Comparison of ENCODE assay signal across 21 cellular contexts in the genomic region with DNA sequence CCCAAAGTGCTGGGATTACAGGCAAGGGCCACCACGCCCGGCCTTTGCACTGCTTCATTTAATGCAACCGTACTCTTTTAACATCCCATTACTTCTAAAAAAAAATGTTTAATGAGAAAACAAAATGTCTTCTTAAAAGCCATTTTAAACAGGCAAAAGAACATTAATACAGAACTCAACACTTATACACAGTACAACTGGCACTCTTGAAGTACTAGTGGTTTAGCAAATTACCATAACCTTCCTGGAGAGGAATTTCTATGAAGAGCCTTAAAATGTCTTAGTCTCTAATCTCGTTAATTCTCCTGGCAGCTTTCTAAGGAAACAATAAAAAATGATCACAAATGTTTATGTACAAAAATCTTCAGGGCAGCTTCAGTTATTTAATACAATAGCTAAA. TPM values are rescaled to one million over a fixed set of nuclear protein-coding genes. Genes with fewer than 3 reads are reported as not detected.
DNase-seq lines count a peak whose midpoint lies in the region; ATAC-seq, FAIRE-seq and TF ChIP-seq lines count a peak whose summit lies in the region.
"Had no signal": no experiment of that assay in that cellular context is flagged by ENCODE, and none has a peak within 500 bp of the region (broad histone marks: within the 10 kb centered on the region; RNA-seq: fewer than 3 reads in every experiment).

No MANE protein-coding gene starts in this region.

- H3K9ac ChIP-seq in astrocyte (ENCODE audit: low read length): no peak overlapping the region
- no peak overlapping the region for H3K9ac ChIP-seq in Karpas-422 (ENCODE audit: low read length)
- H3K9ac ChIP-seq: BLaER1 treated with 17β-estradiol and CSF1 and Interleukin-3, amounts not matched to agents 10 nM and 100 nM; GM23248 had no signal

- H2AFZ ChIP-seq in astrocyte (ENCODE audit: low read depth, low read length) (no peak overlapping the region), Karpas-422 (ENCODE audit: low read length) (no peak overlapping the region)
- H2AFZ ChIP-seq: GM23248 had no signal

- no peak for FAIRE-seq in astrocyte (lab: Jason Lieb, UNC)
- FAIRE-seq: D721Med, G401.6, GM12891 had no signal

- H3K9me3 Mint-ChIP-seq in activated T-cell treated with anti-CD3 and anti-CD28 coated beads, Interleukin-2, amount 50 U/mL, for 72 hours: no peaks in the 10 kb centered on the region
- H3K9me3 Mint-ChIP-seq in activated T-cell treated with anti-CD3 and anti-CD28 coated beads, Interleukin-2, amount 50 U/mL, for 4 hours: no peaks in the 10 kb centered on the region
- H3K9me3 Mint-ChIP-seq in astrocyte (ENCODE audit: unreplicated experiment): no peaks in the 10 kb centered on the region
- H3K9me3 Mint-ChIP-seq: CD8-positive, alpha-beta T cell; IgD-negative memory B cell had no signal

- POLR2A ChIA-PET in HEK293 (lab: Yijun Ruan, JAX): no interaction called here

- no peak for TF ChIP-seq POLR2A in upper lobe of left lung (IDR thresholded peaks at IDR 0.05)

- peak overlapping the region; percentile 46 for H3K27ac Mint-ChIP-seq in activated T-cell treated with anti-CD3 and anti-CD28 coated beads, Interleukin-2, amount 50 U/mL, for 72 hours
- peak overlapping the region; percentile 18 for H3K27ac Mint-ChIP-seq in astrocyte (ENCODE audit: unreplicated experiment)
- H3K27ac Mint-ChIP-seq: IgD-negative memory B cell had no signal

- H3K27me3 Mint-ChIP-seq in activated T-cell treated with anti-CD3 and anti-CD28 coated beads, Interleukin-2, amount 50 U/mL, for 72 hours (ENCODE audit: low read depth): no peaks in the 10 kb centered on the region
- H3K27me3 Mint-ChIP-seq in activated T-cell treated with anti-CD3 and anti-CD28 coated beads, Interleukin-2, amount 50 U/mL, for 4 hours (ENCODE audit: low read depth): no peaks in the 10 kb centered on the region
- no peaks in the 10 kb centered on the region for H3K27me3 Mint-ChIP-seq in astrocyte (ENCODE audit: low read depth, unreplicated experiment)
- H3K27me3 Mint-ChIP-seq: IgD-negative memory B cell had no signal

- H3K4me3 ChIP-seq in HEK293 (ENCODE audit: low read depth, low read length): no peak overlapping the region
- H3K4me3 ChIP-seq in astrocyte (ENCODE audit: insufficient read depth, low read depth, low read length): no peak overlapping the region
- H3K4me3 ChIP-seq in Karpas-422 (ENCODE audit: low read length): no peak overlapping the region
- no peak overlapping the region for H3K4me3 ChIP-seq in upper lobe of left lung
- H3K4me3 ChIP-seq: BLaER1 treated with 17β-estradiol and CSF1 and Interleukin-3, amounts not matched to agents 10 nM and 100 nM; GM23248 had no signal

- no peaks in the 10 kb centered on the region for H3K9me2 ChIP-seq in Karpas-422 (replicated peaks; ENCODE audit: insufficient read depth, low read length)

- no peak overlapping the region for H3K4me3 Mint-ChIP-seq in activated T-cell treated with anti-CD3 and anti-CD28 coated beads, Interleukin-2, amount 50 U/mL, for 72 hours
- no peak overlapping the region for H3K4me3 Mint-ChIP-seq in activated T-cell treated with anti-CD3 and anti-CD28 coated beads, Interleukin-2, amount 50 U/mL, for 4 hours
- H3K4me3 Mint-ChIP-seq in astrocyte (ENCODE audit: unreplicated experiment): no peak overlapping the region
- H3K4me3 Mint-ChIP-seq: CD8-positive, alpha-beta T cell had no signal

- H3K36me3 ChIP-seq in HEK293 (ENCODE audit: control insufficient read depth in 2 of 2, insufficient read depth in 1 of 2, low read length in 2 of 2): peaks cover 44 to 86% of the 10 kb centered on the region in 2 experiments
- H3K36me3 ChIP-seq in astrocyte (ENCODE audit: insufficient read depth, low read length): peaks cover 14% of the 10 kb centered on the region
- H3K36me3 ChIP-seq in Karpas-422 (ENCODE audit: insufficient read depth, low read length): peaks cover 36% of the 10 kb centered on the region
- H3K36me3 ChIP-seq in upper lobe of left lung: peaks cover 5 to 57% (median 19%) of the 10 kb centered on the region in 4 donors

- H4K20me1 ChIP-seq in astrocyte (ENCODE audit: insufficient read depth, low read length): peaks cover 56% of the 10 kb centered on the region
- H4K20me1 ChIP-seq in Karpas-422 (ENCODE audit: insufficient read depth, low read depth, low read length): peaks cover 15% of the 10 kb centered on the region

- peaks cover 99% of the 10 kb centered on the region for H3K79me2 ChIP-seq in astrocyte (ENCODE audit: insufficient read depth, low read length)
- peaks cover 98% of the 10 kb centered on the region for H3K79me2 ChIP-seq in Karpas-422 (ENCODE audit: low read length)

- TF ChIP-seq EP300 in upper lobe of left lung (IDR thresholded peaks at IDR 0.05): no peak

- 88 to 90% methylated on average over 4 of the region's 4 CpGs for WGBS in upper lobe of left lung, 2 donors

- H3K4me1 ChIP-seq in HEK293 (ENCODE audit: control insufficient read depth, insufficient read depth, low read length) (no peaks in the 10 kb centered on the region), astrocyte (ENCODE audit: insufficient read depth, low read length) (peaks cover 10% of the 10 kb centered on the region), Karpas-422 (ENCODE audit: low read length) (peaks cover 19% of the 10 kb centered on the region), upper lobe of left lung (peaks cover 10 to 35% (median 23%) of the 10 kb centered on the region in 4 donors)

- ATAC-seq in activated T-cell treated with anti-CD3 and anti-CD28 coated beads, Interleukin-2, amount 50 U/mL, for 72 hours (replicated peaks in 1 of 2): no peak
- ATAC-seq in activated T-cell treated with anti-CD3 and anti-CD28 coated beads, Interleukin-2, amount 50 U/mL, for 4 hours: no peak
- no peak for ATAC-seq in upper lobe of left lung (ENCODE audit: low FRiP score in 2 of 2)
- ATAC-seq: CD8-positive, alpha-beta T cell had no signal

- H3K27me3 ChIP-seq in astrocyte (ENCODE audit: insufficient read depth, low read length) (no peaks in the 10 kb centered on the region), Karpas-422 (ENCODE audit: low read length) (no peaks in the 10 kb centered on the region), upper lobe of left lung (no peaks in the 10 kb centered on the region)
- H3K27me3 ChIP-seq: BLaER1 treated with 17β-estradiol and CSF1 and Interleukin-3, amounts not matched to agents 10 nM and 100 nM had no signal

- CTCF ChIA-PET in HEK293 (lab: Yijun Ruan, JAX): no interaction called here

- peaks cover 62% of the 10 kb centered on the region for H3K4me1 Mint-ChIP-seq in activated T-cell treated with anti-CD3 and anti-CD28 coated beads, Interleukin-2, amount 50 U/mL, for 72 hours (ENCODE audit: low read depth)
- H3K4me1 Mint-ChIP-seq in activated T-cell treated with anti-CD3 and anti-CD28 coated beads, Interleukin-2, amount 50 U/mL, for 4 hours (ENCODE audit: low read depth): peaks cover 51% of the 10 kb centered on the region
- peaks cover 22% of the 10 kb centered on the region for H3K4me1 Mint-ChIP-seq in astrocyte (ENCODE audit: low read depth, unreplicated experiment)

- no peak for DNase-seq in activated T-cell treated with anti-CD3 and anti-CD28 coated beads, Interleukin-2, amount 50 U/mL, for 72 hours
- DNase-seq in activated T-cell treated with anti-CD3 and anti-CD28 coated beads, Interleukin-2, amount 50 U/mL, for 4 hours: no peak
- DNase-seq in astrocyte (ENCODE audit: low read depth) (no peak), Karpas-422 (no peak), middle frontal gyrus (ENCODE audit: extremely low spot score, low spot score) (no peak), upper lobe of left lung (no peak)
- DNase-seq: 8988T; ACHN; CD8-positive, alpha-beta T cell; COR-L47; DMS153; DMS79 treated with DMSO at 0.1 percent for 48 hours; EL; GM23248; H7 had no signal

- H3K36me3 Mint-ChIP-seq in activated T-cell treated with anti-CD3 and anti-CD28 coated beads, Interleukin-2, amount 50 U/mL, for 72 hours (ENCODE audit: insufficient read depth in 2 of 2): peaks cover 6 to 26% of the 10 kb centered on the region in 2 donors
- peaks cover 30% of the 10 kb centered on the region for H3K36me3 Mint-ChIP-seq in activated T-cell treated with anti-CD3 and anti-CD28 coated beads, Interleukin-2, amount 50 U/mL, for 4 hours (ENCODE audit: insufficient read depth)
- H3K36me3 Mint-ChIP-seq in astrocyte (ENCODE audit: low read depth, unreplicated experiment): peaks cover 12% of the 10 kb centered on the region

- H3K27ac ChIP-seq in HEK293 (ENCODE audit: extremely low read depth, low read depth, low read length): no peak overlapping the region
- no peak overlapping the region for H3K27ac ChIP-seq in astrocyte (ENCODE audit: low read depth, low read length)
- H3K27ac ChIP-seq in Karpas-422 (ENCODE audit: low read length): no peak overlapping the region
- no peak overlapping the region for H3K27ac ChIP-seq in upper lobe of left lung
- H3K27ac ChIP-seq: BLaER1 treated with 17β-estradiol and CSF1 and Interleukin-3, amounts not matched to agents 10 nM and 100 nM; GM23248 had no signal

- TF ChIP-seq CTCF in HEK293 (tag by site-specific recombination; IDR thresholded peaks at IDR 0.05) (no peak), astrocyte (IDR thresholded peaks at IDR 0.05; ENCODE audit: insufficient read depth, low read depth, low read length) (no peak), upper lobe of left lung (IDR thresholded peaks at IDR 0.05) (no peak)

- H3K9me3 ChIP-seq in HEK293 (ENCODE audit: control insufficient read depth, insufficient read depth, low read depth, low read length) (no peaks in the 10 kb centered on the region), astrocyte (ENCODE audit: insufficient read depth, low read depth, low read length) (no peaks in the 10 kb centered on the region), Karpas-422 (ENCODE audit: low read length) (no peaks in the 10 kb centered on the region), upper lobe of left lung (no peaks in the 10 kb centered on the region)

- H3K4me2 ChIP-seq in astrocyte (ENCODE audit: low read length) (no peak overlapping the region), Karpas-422 (ENCODE audit: low read depth, low read length, poor library complexity, severe bottlenecking) (no peak overlapping the region)
- H3K4me2 ChIP-seq: BLaER1 treated with 17β-estradiol and CSF1 and Interleukin-3, amounts not matched to agents 10 nM and 100 nM had no signal

TF ChIP-seq in HEK293, 187 proteins besides CTCF, POLR2A, EP300 and RAD21 (continues in another document):
- TF ChIP-seq ZIC2 (tag by site-specific recombination; IDR thresholded peaks at IDR 0.05): no peak
- TF ChIP-seq ZNF624 (tag by site-specific recombination; IDR thresholded peaks at IDR 0.05): no peak

RNA-seq across cellular contexts. Expression of a gene that starts 5.9 kb away (rescaled TPM):
- total RNA-seq in activated T-cell treated with anti-CD3 and anti-CD28 coated beads, Interleukin-2, amount 50 U/mL, for 72 hours: 10 to 100 TPM; 39.0 to 43.6 TPM
- 10 to 100 TPM; 49.8 to 57.8 (median 55.2) TPM for total RNA-seq in activated T-cell treated with anti-CD3 and anti-CD28 coated beads, Interleukin-2, amount 50 U/mL, for 4 hours
- total RNA-seq in astrocyte (51.6 and 56.2 TPM in 2 replicates), upper lobe of left lung (100 to 1,000 TPM in 1 of 6 donors, 10 to 100 TPM in 5; 29.5 to 128 (median 58.6) TPM)
- total RNA-seq in Karpas-422 (2014; rRNA removed; shearing (Covaris generic); ENCODE audit: low replicate concordance): 22.7 and 38.3 TPM in 2 replicates

RNA-seq across cellular contexts. Expression of a gene that starts 15.1 kb away (rescaled TPM):
- under 1 TPM; 0.50 to 0.79 TPM for total RNA-seq in activated T-cell treated with anti-CD3 and anti-CD28 coated beads, Interleukin-2, amount 50 U/mL, for 72 hours
- under 1 TPM; 0.16 to 0.68 (median 0.63) TPM for total RNA-seq in activated T-cell treated with anti-CD3 and anti-CD28 coated beads, Interleukin-2, amount 50 U/mL, for 4 hours
- total RNA-seq in astrocyte (0.34 and 0.77 TPM in 2 replicates), upper lobe of left lung (1 to 10 TPM; 1.2 to 6.1 (median 3.1) TPM)
- 0.94 and 3.0 TPM in 2 replicates for total RNA-seq in Karpas-422 (2014; rRNA removed; shearing (Covaris generic); ENCODE audit: low replicate concordance)
- total RNA-seq: GM23248, H7 had no signal
